In the genomic region with DNA sequence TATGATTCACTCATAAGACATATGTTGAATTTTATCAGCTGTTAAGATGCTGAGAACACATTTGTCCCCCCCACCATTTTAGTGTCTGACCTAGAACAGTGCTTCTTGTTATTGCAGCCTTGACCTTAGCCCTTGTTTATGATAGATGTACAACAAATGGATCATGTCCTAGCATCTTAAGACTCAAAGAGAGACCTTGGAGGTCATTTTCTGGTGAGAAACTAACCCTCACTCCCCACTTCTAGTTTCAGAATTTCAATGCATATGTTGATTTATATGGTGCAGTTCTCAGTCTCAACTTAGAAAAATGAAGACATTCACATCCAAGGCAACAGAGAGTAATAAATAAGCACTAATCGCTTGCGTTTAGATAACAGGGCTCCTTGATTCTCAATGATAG, we compare ENCODE assay signal across 21 cellular contexts.
DNase-seq lines count a peak whose midpoint lies in the region; ATAC-seq and TF ChIP-seq lines count a peak whose summit lies in the region.
"Had no signal": no experiment of that assay in that cellular context is flagged by ENCODE, and none has a peak within 500 bp of the region (broad histone marks: within the 10 kb centered on the region; RNA-seq: fewer than 3 reads in every experiment).

No MANE protein-coding gene starts in this region.

- H3K9me3 ChIP-seq in mesenchymal stem cell (ENCODE audit: control insufficient read depth, low read length) = no peaks in the 10 kb centered on the region
- no peaks in the 10 kb centered on the region for H3K9me3 ChIP-seq in uterus
- no peaks in the 10 kb centered on the region for H3K9me3 ChIP-seq in CD8-positive, alpha-beta memory T cell (ENCODE audit: low read length)
- H3K9me3 ChIP-seq: BE2C, SJSA1 had no signal

- no peak overlapping the region for H2BK15ac ChIP-seq in mesenchymal stem cell (ENCODE audit: low read depth, poor library complexity, severe bottlenecking)

- no peak overlapping the region for H3K27ac ChIP-seq in mesenchymal stem cell (ENCODE audit: low read length, poor library complexity, severe bottlenecking)
- peak overlapping the region; percentile 24 to 29 for H3K27ac ChIP-seq in uterus
- no peak overlapping the region for H3K27ac ChIP-seq in CD8-positive, alpha-beta memory T cell (ENCODE audit: low read depth, low read length)
- H3K27ac ChIP-seq: 22Rv1, HL-60, PC-9, SJSA1 had no signal

- no peak for TF ChIP-seq POLR2A in uterus (IDR thresholded peaks at IDR 0.05)

- H3K4me2 ChIP-seq in mesenchymal stem cell (ENCODE audit: low read length, poor library complexity, severe bottlenecking) = no peak overlapping the region
- H3K4me2 ChIP-seq: PC-9 had no signal

- H3K23ac ChIP-seq in mesenchymal stem cell (ENCODE audit: low read length in 2 of 2) = no peak overlapping the region

- H3K27me3 ChIP-seq in mesenchymal stem cell (ENCODE audit: control insufficient read depth in 1 of 2, insufficient read depth in 1 of 2, low read length in 2 of 2) (no peaks in the 10 kb centered on the region), uterus (no peaks in the 10 kb centered on the region)
- no peaks in the 10 kb centered on the region for H3K27me3 ChIP-seq in CD8-positive, alpha-beta memory T cell (ENCODE audit: insufficient read depth, low read length, poor library complexity, severe bottlenecking)
- H3K27me3 ChIP-seq: BE2C, SJSA1 had no signal

- no peak overlapping the region for H4K8ac ChIP-seq in mesenchymal stem cell (ENCODE audit: low read length)

- ATAC-seq in activated T-helper 17 cell treated with anti-CD3 and anti-CD28 coated beads, Interleukin-2, amount 50 U/mL, for 72 hours (replicated peaks) = peak; percentile 46

- POLR2A ChIA-PET in CD8-positive, alpha-beta memory T cell (lab: Charles Lee) = no interaction called here

- 28% methylated on average over 2 of the region's 2 CpGs for WGBS in mesenchymal stem cell

- H2AK5ac ChIP-seq in mesenchymal stem cell (ENCODE audit: low read length, severe bottlenecking) = no peak overlapping the region

- no peak overlapping the region for H2BK5ac ChIP-seq in mesenchymal stem cell (ENCODE audit: low read depth, low read length, poor library complexity, severe bottlenecking)

- H3K36me3 ChIP-seq in mesenchymal stem cell (ENCODE audit: control insufficient read depth in 1 of 2, insufficient read depth in 2 of 2, low read depth in 1 of 2, low read length in 2 of 2) (no peaks in the 10 kb centered on the region), uterus (no peaks in the 10 kb centered on the region)
- no peaks in the 10 kb centered on the region for H3K36me3 ChIP-seq in CD8-positive, alpha-beta memory T cell (ENCODE audit: insufficient read depth, low read length)
- H3K36me3 ChIP-seq: BE2C, SJSA1 had no signal

- H3K4me3 ChIP-seq in mesenchymal stem cell (ENCODE audit: insufficient read depth in 1 of 2, low read depth in 1 of 2, low read length in 2 of 2) (no peak overlapping the region), uterus (no peak overlapping the region)
- H3K4me3 ChIP-seq in CD8-positive, alpha-beta memory T cell (ENCODE audit: low read length) = no peak overlapping the region
- H3K4me3 ChIP-seq: PC-9, SJSA1 had no signal

- no peak overlapping the region for H2AFZ ChIP-seq in mesenchymal stem cell (ENCODE audit: low read depth, low read length)
- H2AFZ ChIP-seq: PC-9 had no signal

- H3K36me3 Mint-ChIP-seq in activated CD4-positive, alpha-beta T cell treated with anti-CD3 and anti-CD28 coated beads, Interleukin-2, amount 10 ng/mL, durations not matched to agents 24 days and 14 days (ENCODE audit: low read depth) = no peaks in the 10 kb centered on the region
- peaks cover 4% of the 10 kb centered on the region for H3K36me3 Mint-ChIP-seq in activated T-helper 17 cell treated with anti-CD3 and anti-CD28 coated beads, Interleukin-2, amount 50 U/mL, for 72 hours (ENCODE audit: low read depth)
- H3K36me3 Mint-ChIP-seq in CD8-positive, alpha-beta memory T cell = peaks cover 0 to 13% (median 0%) of the 10 kb centered on the region in 3 donors
- H3K36me3 Mint-ChIP-seq: IgD-negative memory B cell had no signal

- H3K4me3 Mint-ChIP-seq in activated CD4-positive, alpha-beta T cell treated with anti-CD3 and anti-CD28 coated beads, Interleukin-2, amount 10 ng/mL, durations not matched to agents 24 days and 14 days = no peak overlapping the region
- H3K4me3 Mint-ChIP-seq in activated T-helper 17 cell treated with anti-CD3 and anti-CD28 coated beads, Interleukin-2, amount 50 U/mL, for 72 hours = peak overlapping the region; percentile 43
- no peak overlapping the region for H3K4me3 Mint-ChIP-seq in CD8-positive, alpha-beta memory T cell
- H3K4me3 Mint-ChIP-seq: CD4-positive, alpha-beta T cell; H9; IgD-negative memory B cell had no signal

- H3K79me1 ChIP-seq in mesenchymal stem cell (replicated peaks; ENCODE audit: low read length, poor library complexity, severe bottlenecking) = no peaks in the 10 kb centered on the region

- TF ChIP-seq CTCF in uterus (IDR thresholded peaks at IDR 0.05) = no peak

- H3K9ac ChIP-seq in mesenchymal stem cell (ENCODE audit: low read length) = no peak overlapping the region

- CTCF ChIA-PET in CD8-positive, alpha-beta memory T cell (lab: Charles Lee) = no interaction called here

- H3K4me1 Mint-ChIP-seq in activated CD4-positive, alpha-beta T cell treated with anti-CD3 and anti-CD28 coated beads, Interleukin-2, amount 10 ng/mL, durations not matched to agents 24 days and 14 days = peaks cover 8% of the 10 kb centered on the region
- peaks cover 24% of the 10 kb centered on the region for H3K4me1 Mint-ChIP-seq in activated T-helper 17 cell treated with anti-CD3 and anti-CD28 coated beads, Interleukin-2, amount 50 U/mL, for 72 hours
- peaks cover 2 to 17% (median 3%) of the 10 kb centered on the region in 3 donors for H3K4me1 Mint-ChIP-seq in CD8-positive, alpha-beta memory T cell
- H3K4me1 Mint-ChIP-seq: IgD-negative memory B cell had no signal

- no peak overlapping the region for H3K14ac ChIP-seq in mesenchymal stem cell (ENCODE audit: low read length in 2 of 2)

- peaks cover 9% of the 10 kb centered on the region for H3K9me3 Mint-ChIP-seq in activated CD4-positive, alpha-beta T cell treated with anti-CD3 and anti-CD28 coated beads, Interleukin-2, amount 10 ng/mL, durations not matched to agents 24 days and 14 days
- H3K9me3 Mint-ChIP-seq in activated T-helper 17 cell treated with anti-CD3 and anti-CD28 coated beads, Interleukin-2, amount 50 U/mL, for 72 hours = peaks cover 7% of the 10 kb centered on the region
- H3K9me3 Mint-ChIP-seq in CD8-positive, alpha-beta memory T cell = peaks cover 0 to 4% (median 2%) of the 10 kb centered on the region in 5 donors
- H3K9me3 Mint-ChIP-seq: CD4-positive, alpha-beta T cell; H9 had no signal

- intact Hi-C loops in activated CD4-positive, alpha-beta T cell treated with anti-CD3 and anti-CD28 coated beads, Interleukin-2, amount 10 ng/mL, durations not matched to agents 24 days and 14 days (cut with micrococcal nuclease) = loop anchor here (1.0 to 5.0 kb wide), 2 partner anchors 29 to 398 kb away; no protein-coding TSS in a partner anchor
- intact Hi-C loops in uterus (cut with DNase I; ENCODE audit: low total_unique reads) = no loop called here

- no peak for DNase-seq in activated CD4-positive, alpha-beta T cell treated with anti-CD3 and anti-CD28 coated beads, Interleukin-2, amount 10 ng/mL, durations not matched to agents 24 days and 14 days
- DNase-seq in activated CD4-positive, alpha-beta T cell treated with anti-CD3 and anti-CD28 coated beads, Interleukin-2, amount 50 U/mL, for 1 hour = no peak
- DNase-seq in mesenchymal stem cell (peak; percentile 59), uterus (no peak), occipital lobe (lab: John Stamatoyannopoulos, UW) (no peak), NCI-H128 (lab: John Stamatoyannopoulos, UW; ENCODE audit: unreplicated experiment) (no peak)
- DNase-seq in CD8-positive, alpha-beta memory T cell = no peak
- DNase-seq: BE2C; Calu3; CD4-positive, alpha-beta T cell; H9; NCI-H1436; NCI-H2029 treated with DMSO at 0.1 percent for 48 hours; NCI-H2171 treated with DMSO at 0.1 percent for 48 hours; NCI-H774; PC-9 had no signal

- H3K27me3 Mint-ChIP-seq in activated CD4-positive, alpha-beta T cell treated with anti-CD3 and anti-CD28 coated beads, Interleukin-2, amount 10 ng/mL, durations not matched to agents 24 days and 14 days = no peaks in the 10 kb centered on the region
- H3K27me3 Mint-ChIP-seq in activated T-helper 17 cell treated with anti-CD3 and anti-CD28 coated beads, Interleukin-2, amount 50 U/mL, for 72 hours = no peaks in the 10 kb centered on the region
- H3K27me3 Mint-ChIP-seq in CD8-positive, alpha-beta memory T cell = peaks cover 0 to 3% of the 10 kb centered on the region in 2 donors
- H3K27me3 Mint-ChIP-seq: CD4-positive, alpha-beta T cell; IgD-negative memory B cell had no signal

- no peak overlapping the region for H4K91ac ChIP-seq in mesenchymal stem cell (ENCODE audit: low read length)

- H3K4me1 ChIP-seq in mesenchymal stem cell (ENCODE audit: control insufficient read depth, insufficient read depth, low read depth, low read length) (peaks cover 3% of the 10 kb centered on the region), uterus (peaks cover 0 to 12% of the 10 kb centered on the region in 2 donors)
- no peaks in the 10 kb centered on the region for H3K4me1 ChIP-seq in CD8-positive, alpha-beta memory T cell (ENCODE audit: insufficient read depth, low read length)
- H3K4me1 ChIP-seq: BE2C, SJSA1 had no signal

- no peak overlapping the region for H3K4ac ChIP-seq in mesenchymal stem cell (ENCODE audit: low read depth in 1 of 2, low read length in 2 of 2)

- peak overlapping the region; percentile 54 for H3K27ac Mint-ChIP-seq in activated CD4-positive, alpha-beta T cell treated with anti-CD3 and anti-CD28 coated beads, Interleukin-2, amount 10 ng/mL, durations not matched to agents 24 days and 14 days
- peak overlapping the region; percentile 65 for H3K27ac Mint-ChIP-seq in activated T-helper 17 cell treated with anti-CD3 and anti-CD28 coated beads, Interleukin-2, amount 50 U/mL, for 72 hours
- H3K27ac Mint-ChIP-seq in CD8-positive, alpha-beta memory T cell = peak overlapping the region in 2 of 8 donors; percentile 2 to 3
- H3K27ac Mint-ChIP-seq: CD4-positive, alpha-beta T cell; H9 had no signal

- H3K18ac ChIP-seq in mesenchymal stem cell (ENCODE audit: low read depth in 1 of 2, low read length in 2 of 2) = no peak overlapping the region

- no peak overlapping the region for H2BK12ac ChIP-seq in mesenchymal stem cell (ENCODE audit: low read length in 2 of 2)

- no peak overlapping the region for H2BK120ac ChIP-seq in mesenchymal stem cell (ENCODE audit: low read depth, low read length)

Comparison
In these comparisons a context has a peak if more than half of its experiments do, and no peak if none do; other contexts are left out.
1. H3K27ac ChIP-seq: peak in uterus (2 of 2); none in mesenchymal stem cell (single experiment) and CD8-positive, alpha-beta memory T cell (single experiment).